8 cellular contexts compared by ENCODE assay signal in the genomic region with DNA sequence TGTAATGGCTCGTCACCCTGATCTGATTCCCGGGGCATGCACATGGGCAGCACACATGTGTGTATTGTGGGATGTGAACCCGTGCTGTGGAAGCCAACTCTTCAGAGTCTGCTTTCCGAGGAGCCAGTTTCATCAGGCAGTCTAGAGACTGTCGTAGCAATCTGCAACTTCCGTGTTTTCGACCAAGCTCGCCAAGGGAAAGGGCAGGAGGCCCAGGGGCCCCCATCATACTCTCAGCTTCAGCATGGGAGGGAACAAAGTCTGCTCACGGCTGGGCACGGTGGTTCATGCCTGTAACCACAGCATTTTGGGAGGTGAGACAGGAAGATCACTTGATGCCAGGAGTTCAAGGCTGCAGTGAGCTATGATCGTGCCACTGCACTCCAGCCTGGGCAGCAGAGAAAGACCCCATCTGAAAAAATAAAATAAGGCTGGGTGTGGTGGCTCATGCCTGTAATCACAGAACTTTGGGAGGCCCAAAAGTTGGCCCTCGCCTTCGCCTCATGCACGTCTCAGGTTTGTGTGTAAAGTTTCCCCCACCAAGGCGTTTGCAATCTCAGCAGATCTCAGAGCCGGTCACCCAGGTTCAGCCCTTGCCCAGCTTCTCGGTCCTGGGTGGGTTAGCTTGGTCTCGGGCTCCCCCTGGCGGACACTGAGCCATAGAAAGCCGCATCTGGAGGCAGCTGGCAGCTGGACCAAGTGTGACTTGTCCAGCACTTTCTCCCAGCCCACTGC. TPM values are rescaled to one million over a fixed set of nuclear protein-coding genes. Genes with fewer than 3 reads are reported as not detected.
A peak's percentile ranks its signal among the peaks of the same experiment; 100 is the strongest.
DNase-seq lines count a peak whose midpoint lies in the region; ATAC-seq and TF ChIP-seq lines count a peak whose summit lies in the region.

No MANE protein-coding gene starts in this region.

- POLR2A ChIA-PET in CD8-positive, alpha-beta T cell (lab: Charles Lee) = interaction anchor here (0.6 to 1.4 kb wide), 3 partner anchors 199 to 209 kb away, joined by 3 to 5 read pairs (median 3); no protein-coding TSS in a partner anchor

- no peak overlapping the region for H3K9ac ChIP-seq in OCI-LY3 (ENCODE audit: low read length)

- CTCF ChIA-PET in CD8-positive, alpha-beta T cell (lab: Charles Lee) = interaction anchor here (0.6 to 10.3 kb wide), 41 partner anchors 10 to 506 kb away, joined by 3 to 117 read pairs (median 4); a partner anchor contains a TSS

- intact Hi-C loops in CD8-positive, alpha-beta T cell (cut with DNase I, micrococcal nuclease) = loop anchor here (1.0 kb wide), 4 partner anchors 201 to 379 kb away; no protein-coding TSS in a partner anchor
- intact Hi-C loops in mucosa of descending colon (cut with DNase I, micrococcal nuclease) = no loop called here

- no peaks in the 10 kb centered on the region for H3K36me3 Mint-ChIP-seq in CD8-positive, alpha-beta T cell

- H3K79me2 ChIP-seq in OCI-LY3 (ENCODE audit: low read length) = no peaks in the 10 kb centered on the region

- H4K20me1 ChIP-seq in OCI-LY3 (ENCODE audit: insufficient read depth, low read length) = no peaks in the 10 kb centered on the region

- ATAC-seq in CD8-positive, alpha-beta T cell = peak; percentile 62
- ATAC-seq in mucosa of descending colon (peak; percentile 96), GM19397 (IDR thresholded peaks at IDR 0.05; ENCODE audit: unreplicated experiment) (no peak)

- no peak overlapping the region for H3K27ac Mint-ChIP-seq in CD8-positive, alpha-beta T cell

- H3K4me1 Mint-ChIP-seq in CD8-positive, alpha-beta T cell (ENCODE audit: low read depth) = peaks cover 5% of the 10 kb centered on the region

- H3K9me3 ChIP-seq in CD8-positive, alpha-beta T cell (ENCODE audit: low read length) = no peaks in the 10 kb centered on the region
- H3K9me3 ChIP-seq in OCI-LY3 (ENCODE audit: insufficient read depth, low read length) (no peaks in the 10 kb centered on the region), mucosa of descending colon (no peaks in the 10 kb centered on the region)

- no peak overlapping the region for H3K27ac ChIP-seq in CD8-positive, alpha-beta T cell (ENCODE audit: low read depth, low read length)
- no peak overlapping the region for H3K27ac ChIP-seq in OCI-LY3 (ENCODE audit: low read length)

- H3K9me3 Mint-ChIP-seq in CD8-positive, alpha-beta T cell = no peaks in the 10 kb centered on the region

- TF ChIP-seq CTCF in CD8-positive, alpha-beta T cell (IDR thresholded peaks at IDR 0.05) = peak; percentile 79
- peak; percentile 74 for TF ChIP-seq CTCF in OCI-LY3 (IDR thresholded peaks at IDR 0.05; ENCODE audit: low read depth, low read length)
- peak; percentile 85 for TF ChIP-seq CTCF in epithelial cell of esophagus (IDR thresholded peaks at IDR 0.05; ENCODE audit: insufficient read depth, low read depth, low read length, missing control alignments)
- peak; percentile 56 for TF ChIP-seq CTCF in mucosa of descending colon (IDR thresholded peaks at IDR 0.05)

- no peaks in the 10 kb centered on the region for H3K36me3 ChIP-seq in CD8-positive, alpha-beta T cell (ENCODE audit: insufficient read depth, low read length)
- H3K36me3 ChIP-seq in OCI-LY3 (replicated peaks; ENCODE audit: low read depth, low read length) = no peaks in the 10 kb centered on the region
- H3K36me3 ChIP-seq in mucosa of descending colon (ENCODE audit: low read depth) = no peaks in the 10 kb centered on the region

- H3K4me2 ChIP-seq in OCI-LY3 (ENCODE audit: low read length) = no peak overlapping the region

- H2AFZ ChIP-seq in OCI-LY3 (ENCODE audit: low read depth, low read length) = no peak overlapping the region

- peaks cover 8% of the 10 kb centered on the region for H3K4me1 ChIP-seq in CD8-positive, alpha-beta T cell (ENCODE audit: insufficient read depth, low read length)
- H3K4me1 ChIP-seq in OCI-LY3 (ENCODE audit: low read length) (peaks cover 9% of the 10 kb centered on the region), mucosa of descending colon (ENCODE audit: low read depth) (no peaks in the 10 kb centered on the region)

- peaks cover 10% of the 10 kb centered on the region for H3K27me3 Mint-ChIP-seq in CD8-positive, alpha-beta T cell (ENCODE audit: low read depth)

- no peak overlapping the region for H3K4me3 Mint-ChIP-seq in CD8-positive, alpha-beta T cell

- no peak overlapping the region for H3K4me3 ChIP-seq in CD8-positive, alpha-beta T cell (ENCODE audit: low read depth, low read length)
- H3K4me3 ChIP-seq in OCI-LY3 (ENCODE audit: low read length) (no peak overlapping the region), epithelial cell of esophagus (ENCODE audit: low read length) (no peak overlapping the region), mucosa of descending colon (no peak overlapping the region)

- H3K27me3 ChIP-seq in CD8-positive, alpha-beta T cell (ENCODE audit: insufficient read depth, low read length) = no peaks in the 10 kb centered on the region
- H3K27me3 ChIP-seq in OCI-LY3 (ENCODE audit: low read depth, low read length) = peaks cover 6% of the 10 kb centered on the region; the same call in 1 of the 2 replicates

- peak; percentile 58 to 90 (median 83) for DNase-seq in CD8-positive, alpha-beta T cell
- DNase-seq in HK-2 (ENCODE audit: unreplicated experiment) = peak; percentile 91
- peak; percentile 83 for DNase-seq in activated T-cell treated with anti-CD3 and anti-CD28 coated beads for 1 hour (ENCODE audit: low read depth)
- DNase-seq in epithelial cell of esophagus (ENCODE audit: low read depth) = peak; percentile 77
- DNase-seq in mucosa of descending colon = peak; percentile 87 to 97 (median 96)
- peak; percentile 74 for DNase-seq in stimulated activated CD8-positive, alpha-beta memory T cell treated with anti-CD3 and anti-CD28 coated beads, Interleukin-4, amount 100 ng/mL, for 24 hours (ENCODE audit: low read depth)

RNA-seq across cellular contexts. Expression of a gene that starts 48.5 kb away (rescaled TPM):
- 10 to 100 TPM; 10.1 to 11.2 TPM for total RNA-seq in CD8-positive, alpha-beta T cell
- 1 to 10 TPM; 4.8 to 5.9 (median 5.7) TPM for total RNA-seq in mucosa of descending colon

Comparison
In these comparisons a context has a peak if more than half of its experiments do, and no peak if none do; other contexts are left out.
1. intact Hi-C loops: an anchor here in CD8-positive, alpha-beta T cell (1.0 kb wide); none called in mucosa of descending colon.